17 cellular contexts compared by ENCODE assay signal in the genomic region with DNA sequence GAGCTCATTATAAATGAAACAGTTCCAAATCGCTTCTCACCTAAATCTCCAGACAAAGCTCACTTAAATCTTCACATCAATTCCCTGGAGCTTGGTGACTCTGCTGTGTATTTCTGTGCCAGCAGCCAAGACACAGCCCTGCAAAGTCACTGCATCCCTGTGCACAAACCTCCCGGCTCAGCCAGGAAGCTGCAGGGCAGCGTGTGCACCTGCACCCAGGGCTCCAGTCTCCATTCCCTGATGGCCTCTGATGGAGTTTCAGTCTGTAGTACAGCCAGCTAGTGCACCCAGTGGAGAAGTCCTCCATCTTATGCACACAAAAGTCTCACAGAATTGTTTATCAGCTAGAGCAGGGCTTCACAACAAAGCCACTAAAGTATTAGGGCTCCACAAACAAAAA. TPM values are rescaled to one million over a fixed set of nuclear protein-coding genes. Genes with fewer than 3 reads are reported as not detected.
"Had no signal": no experiment of that assay in that cellular context is flagged by ENCODE, and none has a peak within 500 bp of the region (broad histone marks: within the 10 kb centered on the region; RNA-seq: fewer than 3 reads in every experiment).

No MANE protein-coding gene starts in this region.

- H3K27ac ChIP-seq: gastrocnemius medialis, heart right ventricle, stomach, thyroid gland, uterus had no signal

- H3K4me1 Mint-ChIP-seq: nephron had no signal

- H3K9me3 Mint-ChIP-seq: nephron had no signal

- H3K4me3 ChIP-seq: gastrocnemius medialis, heart right ventricle, stomach, thyroid gland, uterus had no signal

- ATAC-seq: gastrocnemius medialis had no signal

- H3K4me3 Mint-ChIP-seq: nephron had no signal

- H3K36me3 ChIP-seq: gastrocnemius medialis, heart right ventricle, stomach, thyroid gland, uterus had no signal

- DNase-seq: activated CD4-positive, alpha-beta T cell treated with anti-CD3 and anti-CD28 coated beads, Interleukin-2, amount 50 U/mL, for 4 hours; activated CD8-positive, alpha-beta memory T cell treated with anti-CD3 and anti-CD28 coated beads, Interleukin-2, amount 50 U/mL, for 4 hours; cortex of kidney; effector CD8-positive, alpha-beta T cell; gastrocnemius medialis; heart right ventricle; stimulated activated CD4-positive, alpha-beta T cell treated with anti-CD3 and anti-CD28 coated beads, Interleukin-4, amount 100 ng/mL, for 1 hour; stimulated activated CD8-positive, alpha-beta memory T cell treated with anti-CD3 and anti-CD28 coated beads, Interleukin-4, amount 100 ng/mL, for 48 hours; stomach; thyroid gland; uterus had no signal

- H3K27me3 ChIP-seq: gastrocnemius medialis, stomach, thyroid gland, uterus had no signal

- H3K27ac Mint-ChIP-seq: nephron had no signal

- H3K9me3 ChIP-seq: gastrocnemius medialis, heart right ventricle, stomach, thyroid gland, uterus had no signal

- H3K4me1 ChIP-seq: gastrocnemius medialis, heart right ventricle, stomach, thyroid gland, uterus had no signal

RNA-seq across cellular contexts. Expression of gene PRSS58, which starts 51.1 kb away (rescaled TPM):
- total RNA-seq: astrocyte; gastrocnemius medialis; heart right ventricle; lung microvascular endothelial cell; mucosa of gallbladder; omental fat pad; stomach; T-helper 2 cell treated with Interferon-gamma antibody and Interleukin-4, amounts not matched to agents 100 ng/mL and 5 ng/mL, for 36 hours; thyroid gland; uterus had no signal
